19 cellular contexts compared by ENCODE assay signal in genomic region chr2:7209776-7210555, GRCh38.
DNase-seq lines count a peak whose midpoint lies in the region; ATAC-seq lines count a peak whose summit lies in the region.
"Had no signal": no experiment of that assay in that cellular context is flagged by ENCODE, and none has a peak within 500 bp of the region (broad histone marks: within the 10 kb centered on the region; RNA-seq: fewer than 3 reads in every experiment).

No MANE protein-coding gene starts in this region.

- H3K27me3 ChIP-seq in GM23248 (replicated peaks; ENCODE audit: insufficient read depth): no peaks in the 10 kb centered on the region; the same call in 1 of the 2 replicates

- in situ Hi-C loops in GM23248 (cut with MboI): loop anchor here (25.0 kb wide), 1 partner anchor 1477 kb away; the partner anchor contains the start of gene ID2

- no peak for ATAC-seq in effector memory CD8-positive, alpha-beta T cell (replicated peaks)
- ATAC-seq in GM18907 (IDR thresholded peaks at IDR 0.05; ENCODE audit: unreplicated experiment): no peak
- ATAC-seq: activated CD8-positive, alpha-beta T cell treated with anti-CD3 and anti-CD28 coated beads for 36 hours; activated T-cell treated with anti-CD3 and anti-CD28 coated beads, Interleukin-2, amount 50 U/mL, for 72 hours; CD8-positive, alpha-beta T cell; naive thymus-derived CD8-positive, alpha-beta T cell; stimulated activated naive B cell treated with anti-CD40 and anti-IgM and Interleukin-4, amounts not matched to agents 10 μg/mL and 1 μg/mL and 100 μg/mL, for 72 hours had no signal

- H3K4me2 ChIP-seq in GM23248 (ENCODE audit: unreplicated experiment): peak overlapping the region; percentile 32

- no peaks in the 10 kb centered on the region for H3K9me3 ChIP-seq in GM23248 (ENCODE audit: low read depth)
- H3K9me3 ChIP-seq: prostate gland had no signal

- H3K4me1 Mint-ChIP-seq in effector memory CD8-positive, alpha-beta T cell (ENCODE audit: low read depth in 2 of 2): no peaks in the 10 kb centered on the region
- H3K4me1 Mint-ChIP-seq: activated naive CD8-positive, alpha-beta T cell treated with anti-CD3 and anti-CD28 coated beads for 36 hours; stimulated activated naive B cell treated with anti-CD40 and anti-IgM and Interleukin-4, amounts not matched to agents 10 μg/mL and 1 μg/mL and 100 μg/mL, for 72 hours had no signal

- no peaks in the 10 kb centered on the region for H3K36me3 Mint-ChIP-seq in effector memory CD8-positive, alpha-beta T cell (ENCODE audit: insufficient read depth)
- H3K36me3 Mint-ChIP-seq: activated naive CD8-positive, alpha-beta T cell treated with anti-CD3 and anti-CD28 coated beads for 36 hours; CD8-positive, alpha-beta T cell; naive thymus-derived CD8-positive, alpha-beta T cell; stimulated activated naive B cell treated with anti-CD40 and anti-IgM and Interleukin-4, amounts not matched to agents 10 μg/mL and 1 μg/mL and 100 μg/mL, for 72 hours had no signal

- no peak overlapping the region for H3K4me3 ChIP-seq in GM23248
- H3K4me3 ChIP-seq in skeletal muscle cell (ENCODE audit: low read depth, low read length): no peak overlapping the region
- H3K4me3 ChIP-seq: prostate gland had no signal

- no peaks in the 10 kb centered on the region for H3K9me2 ChIP-seq in GM23248 (ENCODE audit: insufficient read depth)

- DNase-seq in GM23248 (peak; percentile 52), NCI-H446 (lab: John Stamatoyannopoulos, UW) (peak; percentile 55 to 79), cerebellar cortex (ENCODE audit: low spot score) (peak; percentile 5), skeletal muscle cell (ENCODE audit: low read depth) (peak; percentile 4), SW 1271 (lab: John Stamatoyannopoulos, UW) (no peak)
- DNase-seq in effector memory CD8-positive, alpha-beta T cell: no peak
- DNase-seq: activated CD8-positive, alpha-beta T cell treated with anti-CD3 and anti-CD28 coated beads for 36 hours; activated naive CD8-positive, alpha-beta T cell treated with anti-CD3 and anti-CD28 coated beads for 36 hours; activated T-cell treated with anti-CD3 and anti-CD28 coated beads, Interleukin-2, amount 50 U/mL, for 72 hours; CD8-positive, alpha-beta T cell; central memory CD4-positive, alpha-beta T cell; naive thymus-derived CD8-positive, alpha-beta T cell; NCI-H1930; Right ventricle myocardium superior; stimulated activated naive B cell treated with anti-CD40 and anti-IgM and Interleukin-4, amounts not matched to agents 10 μg/mL and 1 μg/mL and 100 μg/mL, for 72 hours; trophoblast cell had no signal

- H3F3A ChIP-seq in GM23248 (ENCODE audit: insufficient read depth): no peaks in the 10 kb centered on the region

- peaks cover 9 to 14% of the 10 kb centered on the region in 2 donors for H3K27me3 Mint-ChIP-seq in effector memory CD8-positive, alpha-beta T cell
- H3K27me3 Mint-ChIP-seq: activated CD8-positive, alpha-beta T cell treated with anti-CD3 and anti-CD28 coated beads for 36 hours; activated naive CD8-positive, alpha-beta T cell treated with anti-CD3 and anti-CD28 coated beads for 36 hours had no signal

- no peak overlapping the region for H3K27ac Mint-ChIP-seq in effector memory CD8-positive, alpha-beta T cell
- H3K27ac Mint-ChIP-seq: activated CD8-positive, alpha-beta T cell treated with anti-CD3 and anti-CD28 coated beads for 36 hours; activated naive CD8-positive, alpha-beta T cell treated with anti-CD3 and anti-CD28 coated beads for 36 hours; activated T-cell treated with anti-CD3 and anti-CD28 coated beads, Interleukin-2, amount 50 U/mL, for 72 hours; CD8-positive, alpha-beta T cell; naive thymus-derived CD8-positive, alpha-beta T cell; stimulated activated naive B cell treated with anti-CD40 and anti-IgM and Interleukin-4, amounts not matched to agents 10 μg/mL and 1 μg/mL and 100 μg/mL, for 72 hours; T-helper 1 cell treated with Interleukin-12 subunit alpha and Interleukin-12 subunit beta and Interleukin-4 antibody, amounts not matched to agents 30 μg/mL and 1 μg/mL, for 36 hours had no signal

- WGBS in GM23248 (ENCODE audit: low coverage in 1 of 2, low lambda C conversion rate in 2 of 2, missing lambda C conversion rate in 2 of 2), 2 experiments: 57 to 59% methylated on average over 5 of the region's 5 CpGs

- no peaks in the 10 kb centered on the region for H3K9me3 Mint-ChIP-seq in effector memory CD8-positive, alpha-beta T cell
- H3K9me3 Mint-ChIP-seq: activated CD8-positive, alpha-beta T cell treated with anti-CD3 and anti-CD28 coated beads for 36 hours; activated naive CD8-positive, alpha-beta T cell treated with anti-CD3 and anti-CD28 coated beads for 36 hours; activated T-cell treated with anti-CD3 and anti-CD28 coated beads, Interleukin-2, amount 50 U/mL, for 72 hours; CD8-positive, alpha-beta T cell; naive thymus-derived CD8-positive, alpha-beta T cell; T-helper 1 cell treated with Interleukin-12 subunit alpha and Interleukin-12 subunit beta and Interleukin-4 antibody, amounts not matched to agents 30 μg/mL and 1 μg/mL, for 36 hours had no signal

- no peak overlapping the region for H2AFZ ChIP-seq in GM23248

- H3K79me2 ChIP-seq in GM23248 (ENCODE audit: insufficient read depth): no peaks in the 10 kb centered on the region

- no peak overlapping the region for H3K4me3 Mint-ChIP-seq in effector memory CD8-positive, alpha-beta T cell
- H3K4me3 Mint-ChIP-seq: activated CD8-positive, alpha-beta T cell treated with anti-CD3 and anti-CD28 coated beads for 36 hours; activated naive CD8-positive, alpha-beta T cell treated with anti-CD3 and anti-CD28 coated beads for 36 hours; activated T-cell treated with anti-CD3 and anti-CD28 coated beads, Interleukin-2, amount 50 U/mL, for 72 hours; CD8-positive, alpha-beta T cell; naive thymus-derived CD8-positive, alpha-beta T cell; stimulated activated naive B cell treated with anti-CD40 and anti-IgM and Interleukin-4, amounts not matched to agents 10 μg/mL and 1 μg/mL and 100 μg/mL, for 72 hours; T-helper 1 cell treated with Interleukin-12 subunit alpha and Interleukin-12 subunit beta and Interleukin-4 antibody, amounts not matched to agents 30 μg/mL and 1 μg/mL, for 36 hours had no signal

- 0 out of 2 replicates have a peak overlapping the region, but pooled peaks have one; percentile 3 for H3K27ac ChIP-seq in GM23248
- H3K27ac ChIP-seq: prostate gland had no signal

- no peaks in the 10 kb centered on the region for H3K36me3 ChIP-seq in GM23248 (ENCODE audit: low read depth)
- H3K36me3 ChIP-seq: prostate gland had no signal

- no peak overlapping the region for H3K9ac ChIP-seq in GM23248

- H4K20me1 ChIP-seq in GM23248 (ENCODE audit: insufficient read depth): no peaks in the 10 kb centered on the region

- peaks cover 20% of the 10 kb centered on the region for H3K4me1 ChIP-seq in GM23248 (ENCODE audit: insufficient read depth)
- H3K4me1 ChIP-seq: prostate gland had no signal

Comparison
In these comparisons a context has a peak if more than half of its experiments do, and no peak if none do; other contexts are left out.
1. DNase-seq: peak in GM23248 (single experiment), NCI-H446 (2 of 2), cerebellar cortex (single experiment) and skeletal muscle cell (single experiment); none in SW 1271 (0 of 2) and effector memory CD8-positive, alpha-beta T cell (0 of 3).